In the genomic region with DNA sequence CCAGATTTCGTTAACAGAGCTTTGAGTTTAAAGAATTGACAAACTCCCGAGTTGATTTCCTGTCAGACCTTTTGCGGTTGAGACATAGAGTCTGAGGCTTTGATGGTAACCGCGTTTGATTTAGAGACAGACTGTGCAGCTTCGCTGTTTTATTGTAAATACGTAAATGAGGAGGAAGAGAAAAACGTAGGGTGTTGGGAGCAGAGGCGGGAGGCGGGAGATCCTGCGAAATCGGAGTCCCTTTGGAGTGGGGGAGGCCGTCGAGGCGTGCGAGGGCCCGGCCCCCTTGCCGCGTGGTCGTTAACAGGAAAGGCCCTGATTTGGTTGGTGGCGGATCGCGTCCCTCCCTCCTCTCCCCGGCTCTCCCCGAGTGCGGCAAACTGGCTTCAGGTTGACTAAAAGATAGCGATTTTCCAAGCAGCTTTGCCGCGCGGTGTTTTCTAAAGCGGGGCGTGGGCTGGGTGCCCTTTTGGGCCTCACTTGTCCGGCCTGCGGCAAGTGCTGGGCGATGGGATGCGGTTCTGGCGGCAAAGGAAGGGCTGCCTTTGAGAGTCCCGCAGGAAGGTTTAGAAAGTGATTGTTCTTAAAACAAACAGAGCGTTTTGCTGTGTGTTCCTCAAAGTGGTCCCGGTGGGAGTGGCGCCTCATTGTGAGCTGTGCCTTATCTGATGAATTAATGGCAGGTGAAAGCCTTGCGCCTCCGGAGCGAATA, we compare ENCODE assay signal across 8 cellular contexts. TPM values are rescaled to one million over a fixed set of nuclear protein-coding genes. Genes with fewer than 3 reads are reported as not detected.
DNase-seq lines count a peak whose midpoint lies in the region; ATAC-seq, FAIRE-seq and TF ChIP-seq lines count a peak whose summit lies in the region.

No MANE protein-coding gene starts in this region.

- H2AFZ ChIP-seq in keratinocyte (ENCODE audit: control insufficient read depth, low read length), result peak overlapping the region; percentile 81

- H3K27me3 Mint-ChIP-seq in MCF 10A (ENCODE audit: insufficient read depth, unreplicated experiment), result peaks cover 10% of the 10 kb centered on the region

- H3K4me3 ChIP-seq in AG09309 (ENCODE audit: control insufficient read depth, low read depth, low read length), result peak overlapping the region; percentile 65
- H3K4me3 ChIP-seq in keratinocyte (ENCODE audit: control insufficient read depth in 2 of 3, extremely low read depth in 1 of 3, insufficient read depth in 2 of 3, low read depth in 1 of 3, low read length in 3 of 3), result peak overlapping the region; percentile 50 to 80 (median 79)
- H3K4me3 ChIP-seq in spleen, result peak overlapping the region; percentile 37 to 76 (median 52)

- 0 to 36% (median 1%) methylated on average over 27 to 44 of the region's 44 CpGs for WGBS in spleen, 5 donors

- H3K4me1 ChIP-seq in keratinocyte (ENCODE audit: control insufficient read depth, extremely low read depth, insufficient read depth, low read length) (no peaks in the 10 kb centered on the region), spleen (peaks cover 0 to 21% (median 2%) of the 10 kb centered on the region in 6 donors)

- TF ChIP-seq POLR2A in spleen (IDR thresholded peaks at IDR 0.05), result no peak

- H3K27me3 ChIP-seq in keratinocyte (ENCODE audit: control insufficient read depth, extremely low read depth, insufficient read depth, low read length) (no peaks in the 10 kb centered on the region), spleen (replicated peaks in 1 of 7) (peaks cover 0 to 18% (median 0%) of the 10 kb centered on the region in 7 donors)

- peak overlapping the region; percentile 76 for H3K4me3 Mint-ChIP-seq in MCF 10A (ENCODE audit: unreplicated experiment)

- peaks cover 12% of the 10 kb centered on the region for H3K4me1 Mint-ChIP-seq in MCF 10A (ENCODE audit: insufficient read depth, unreplicated experiment)

- intact Hi-C loops in MCF 10A (cut with micrococcal nuclease), result loop anchor here (2.0 kb wide), 1 partner anchor 41 kb away; no protein-coding TSS in a partner anchor
- intact Hi-C loops in spleen (cut with DNase I; ENCODE audit: low total_unique reads), result no loop called here

- no peak for TF ChIP-seq CTCF in AG09309 (IDR thresholded peaks at IDR 0.05; ENCODE audit: control insufficient read depth, insufficient read depth, low read depth, low read length, missing control alignments)
- no peak for TF ChIP-seq CTCF in MCF 10A (IDR thresholded peaks at IDR 0.05; ENCODE audit: unreplicated experiment)
- TF ChIP-seq CTCF in keratinocyte (optimal IDR thresholded peaks at IDR 0.05 in 1 of 3, IDR thresholded peaks at IDR 0.05 in 1 of 3, conservative IDR thresholded peaks at IDR 0.05 in 1 of 3; ENCODE audit: extremely low read depth in 1 of 3, insufficient read depth in 2 of 3, low read length in 3 of 3), result no peak
- no peak for TF ChIP-seq CTCF in spleen (IDR thresholded peaks at IDR 0.05 in 8 of 11, conservative IDR thresholded peaks at IDR 0.05 in 3 of 11)

- H3K36me3 ChIP-seq in keratinocyte (ENCODE audit: control insufficient read depth in 2 of 2, extremely low read depth in 1 of 2, insufficient read depth in 2 of 2, low read length in 2 of 2) (no peaks in the 10 kb centered on the region), spleen (no peaks in the 10 kb centered on the region)

- dilution Hi-C loops in keratinocyte (cut with MboI; ENCODE audit: extremely low pct_ligation_motif_present, low sequenced_read_pairs), result no loop called here

- H3K9me1 ChIP-seq in keratinocyte (ENCODE audit: control insufficient read depth, extremely low read depth, insufficient read depth, low read length), result no peaks in the 10 kb centered on the region

- H3K27ac Mint-ChIP-seq in MCF 10A (ENCODE audit: low read depth, unreplicated experiment), result peak overlapping the region; percentile 84

- peak overlapping the region; percentile 75 for H3K9ac ChIP-seq in keratinocyte (ENCODE audit: control insufficient read depth, extremely low read depth, insufficient read depth, low read length)

- no peaks in the 10 kb centered on the region for H3K36me3 Mint-ChIP-seq in MCF 10A (ENCODE audit: insufficient read depth, unreplicated experiment)

- H3K4me2 ChIP-seq in keratinocyte (ENCODE audit: control insufficient read depth, extremely low read depth, insufficient read depth, low read depth, low read length), result peak overlapping the region; percentile 65

- BruUV-seq in MCF 10A (replicated peaks; lab: Mats Ljungman, UMichigan), result no TSS peak

- peak; percentile 56 for FAIRE-seq in keratinocyte (lab: Jason Lieb, UNC)

- CTCF ChIA-PET in MCF 10A (lab: Yijun Ruan, JAX), result interaction anchor here (0.6 to 1.5 kb wide), 4 partner anchors 8 to 80 kb away, joined by 3 to 5 read pairs (median 4); no protein-coding TSS in a partner anchor

- H4K20me1 ChIP-seq in keratinocyte (ENCODE audit: control insufficient read depth, extremely low read depth, insufficient read depth, low read length), result no peaks in the 10 kb centered on the region

- H3K9me3 ChIP-seq in keratinocyte (ENCODE audit: control insufficient read depth, low read depth, low read length) (no peaks in the 10 kb centered on the region), spleen (no peaks in the 10 kb centered on the region)

- no peak for ATAC-seq in GM19023 (IDR thresholded peaks at IDR 0.05; ENCODE audit: unreplicated experiment)

- POLR2A ChIA-PET in MCF 10A (lab: Yijun Ruan, JAX), result interaction anchor here (0.6 to 1.9 kb wide), 7 partner anchors 11 to 891 kb away, joined by 3 to 9 read pairs (median 3); no protein-coding TSS in a partner anchor

- H3K27ac ChIP-seq in keratinocyte (ENCODE audit: control insufficient read depth, insufficient read depth, low read length) (peak overlapping the region; percentile 80), spleen (peak overlapping the region; percentile 3 to 87 (median 86))

- no peaks in the 10 kb centered on the region for H3K9me3 Mint-ChIP-seq in MCF 10A (ENCODE audit: unreplicated experiment)

- peaks cover 27% of the 10 kb centered on the region for H3K79me2 ChIP-seq in keratinocyte (ENCODE audit: control insufficient read depth, insufficient read depth, low read length)

- DNase-seq in AG09309 (ENCODE audit: low read depth) (no peak), HT-29 (ENCODE audit: low spot score) (peak; percentile 41), T-helper 1 cell (peak; percentile 9 to 41 (median 39)), MCF 10A (ENCODE audit: unreplicated experiment) (peak; percentile 47), keratinocyte (ENCODE audit: low read depth, low spot score) (no peak), spleen (peak; percentile 80), amniotic stem cell (lab: John Stamatoyannopoulos, UW) (no peak)

RNA-seq across cellular contexts. Expression of a gene that starts 0.9 kb away (rescaled TPM):
- 8.4 and 9.7 TPM in 2 replicates for total RNA-seq in HT-29 (2014; rRNA removed; shearing (Covaris generic))
- total RNA-seq in MCF 10A (2022) (13.9 and 14.1 TPM in 2 replicates), spleen (10 to 100 TPM; 12.2 to 22.7 (median 15.8) TPM)
- polyA plus RNA-seq in keratinocyte (12.2 to 19.9 TPM (median 14.1 TPM) in 3 replicates), spleen (10 to 100 TPM; 10.4 to 17.2 (median 14.7) TPM)
- 5.6 TPM for polyA plus RNA-seq in keratinocyte (2011; ENCODE audit: low read depth)
- polyA plus RNA-seq in keratinocyte (2011; cell fraction: cytosol; rRNA removed), result 6.7 and 11.4 TPM in 2 replicates
- polyA plus RNA-seq in keratinocyte (2011; cell fraction: nucleus; rRNA removed), result 24.4 and 26.8 TPM in 2 replicates
- 6.8 and 7.0 TPM in 2 replicates for polyA plus RNA-seq in keratinocyte (2012; ENCODE audit: low replicate concordance)
- polyA minus RNA-seq in keratinocyte, result 4.8 to 7.5 TPM (median 7.2 TPM) in 3 replicates
- 4.8 TPM for polyA minus RNA-seq in keratinocyte (2011; cell fraction: cytosol; rRNA and poly(A)+ RNA removed)
- polyA minus RNA-seq in keratinocyte (2011; cell fraction: nucleus; rRNA and poly(A)+ RNA removed), result 5.7 and 8.6 TPM in 2 replicates

Comparison
In these comparisons a context has a peak if more than half of its experiments do, and no peak if none do; other contexts are left out.
1. DNase-seq: peak in HT-29 (single experiment), T-helper 1 cell (5 of 5), MCF 10A (single experiment) and spleen (single experiment); none in AG09309 (single experiment), keratinocyte (single experiment) and amniotic stem cell (single experiment).
2. Peak in every context shown above with its lines, with median percentiles within 50 percentile points of each other: H3K4me3 ChIP-seq.